In the genomic region with DNA sequence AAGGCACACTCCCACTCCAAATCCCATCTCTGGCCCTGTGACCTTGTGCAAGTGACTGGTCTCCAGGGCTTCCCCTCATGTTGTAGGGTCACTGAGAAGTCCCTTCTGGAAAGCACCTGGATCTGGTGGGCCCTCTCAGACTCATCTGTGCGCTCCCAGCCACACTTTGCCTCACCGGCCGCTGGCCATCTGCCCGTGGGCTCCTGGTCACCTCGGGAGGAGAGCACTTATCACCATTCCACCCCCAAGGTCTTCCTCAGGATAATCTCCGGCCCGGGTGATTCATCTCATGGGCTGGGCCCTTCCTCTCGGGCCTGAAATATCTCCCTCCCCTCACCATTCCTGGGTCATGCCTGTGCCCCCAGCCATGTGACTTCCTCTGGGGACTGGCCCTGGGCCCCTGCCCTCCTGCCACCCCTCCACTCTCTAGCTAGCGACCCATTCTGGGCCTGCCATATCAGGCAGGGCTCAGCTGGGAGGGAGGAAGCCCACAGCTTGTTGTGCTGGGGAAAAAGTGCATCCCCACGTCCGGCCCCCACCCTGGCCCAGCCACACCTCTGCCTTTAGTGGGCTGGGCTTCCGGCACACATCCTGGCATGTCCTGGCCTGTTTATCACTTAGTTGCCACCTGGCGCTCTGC, we compare ENCODE assay signal across 10 cellular contexts. TPM values are rescaled to one million over a fixed set of nuclear protein-coding genes. Genes with fewer than 3 reads are reported as not detected.
DNase-seq lines count a peak whose midpoint lies in the region; ATAC-seq and TF ChIP-seq lines count a peak whose summit lies in the region.
"Had no signal": no experiment of that assay in that cellular context is flagged by ENCODE, and none has a peak within 500 bp of the region (broad histone marks: within the 10 kb centered on the region; RNA-seq: fewer than 3 reads in every experiment).

No MANE protein-coding gene starts in this region.

- H3K27me3 ChIP-seq in aorta (ENCODE audit: control insufficient read depth in 1 of 2, insufficient read depth in 2 of 2, low read length in 1 of 2) = no peaks in the 10 kb centered on the region

- no peaks in the 10 kb centered on the region for H3K36me3 Mint-ChIP-seq in activated B cell treated with CpG ODN at 0.5 μM for 24 hours (ENCODE audit: low read depth)
- peaks cover 3% of the 10 kb centered on the region for H3K36me3 Mint-ChIP-seq in central memory CD8-positive, alpha-beta T cell (ENCODE audit: insufficient read depth)

- TF ChIP-seq CTCF in activated B cell treated with CpG ODN at 0.5 μM for 24 hours (IDR thresholded peaks at IDR 0.05) = no peak

- DNase-seq in activated CD4-positive, CD25-positive, alpha-beta regulatory T cell treated with anti-CD3 and anti-CD28 coated beads, Interleukin-2, amount 50 U/mL, for 72 hours = peak; percentile 45
- DNase-seq in activated B cell treated with CpG ODN at 0.5 μM for 24 hours (no peak), DMS53 treated with DMSO at 0.1 percent for 48 hours (lab: John Stamatoyannopoulos, UW; ENCODE audit: unreplicated experiment) (no peak), NCI-H2107 (lab: John Stamatoyannopoulos, UW) (no peak), aorta (no peak)
- no peak for DNase-seq in central memory CD8-positive, alpha-beta T cell (ENCODE audit: low spot score in 2 of 2)
- DNase-seq in stimulated activated naive CD4-positive, alpha-beta T cell treated with Interleukin-2 at 50 U/mL for 16 hours (lab: John Stamatoyannopoulos, UW) = peak; percentile 14
- DNase-seq: activated CD4-positive, CD25-positive, alpha-beta regulatory T cell had no signal

- H3K9me3 Mint-ChIP-seq in activated B cell treated with CpG ODN at 0.5 μM for 24 hours = no peaks in the 10 kb centered on the region
- H3K9me3 Mint-ChIP-seq in central memory CD8-positive, alpha-beta T cell = no peaks in the 10 kb centered on the region

- no peak overlapping the region for H3K4me3 Mint-ChIP-seq in activated B cell treated with CpG ODN at 0.5 μM for 24 hours
- peak overlapping the region; percentile 58 for H3K4me3 Mint-ChIP-seq in central memory CD8-positive, alpha-beta T cell

- H3K4me1 ChIP-seq in aorta (ENCODE audit: control insufficient read depth in 1 of 2, insufficient read depth in 2 of 2, low read length in 2 of 2) = no peaks in the 10 kb centered on the region

- POLR2A ChIA-PET in activated B cell treated with CpG ODN at 0.5 μM for 24 hours (lab: Charles Lee) = interaction anchor here (1.0 kb wide), 1 partner anchor 288 kb away, joined by 4 read pairs; a partner anchor contains a TSS

- peaks cover 6% of the 10 kb centered on the region for H3K27me3 Mint-ChIP-seq in activated B cell treated with CpG ODN at 0.5 μM for 24 hours
- H3K27me3 Mint-ChIP-seq in central memory CD8-positive, alpha-beta T cell = peaks cover 3% of the 10 kb centered on the region

- peak overlapping the region; percentile 46 for H3K27ac Mint-ChIP-seq in activated B cell treated with CpG ODN at 0.5 μM for 24 hours
- peak overlapping the region; percentile 70 for H3K27ac Mint-ChIP-seq in central memory CD8-positive, alpha-beta T cell (ENCODE audit: low read depth)

- WGBS in aorta, 2 donors = 62 to 66% methylated on average over 13 of the region's 13 CpGs

- no peak overlapping the region for H3K27ac ChIP-seq in aorta (ENCODE audit: low read depth in 1 of 2, low read length in 2 of 2)

- CTCF ChIA-PET in activated B cell treated with CpG ODN at 0.5 μM for 24 hours (lab: Charles Lee) = no interaction called here

- no peaks in the 10 kb centered on the region for H3K36me3 ChIP-seq in aorta (ENCODE audit: control insufficient read depth in 1 of 2, insufficient read depth in 2 of 2, low read length in 1 of 2)

- intact Hi-C loops in activated B cell treated with CpG ODN at 0.5 μM for 24 hours (cut with micrococcal nuclease) = no loop called here
- intact Hi-C loops in aorta (cut with DNase I) = loop anchor here (10.0 kb wide), 3 partner anchors 284 to 764 kb away; a partner anchor contains a TSS

- ATAC-seq in activated CD4-positive, CD25-positive, alpha-beta regulatory T cell treated with anti-CD3 and anti-CD28 coated beads, Interleukin-2, amount 50 U/mL, for 24 hours = no peak
- no peak for ATAC-seq in activated B cell treated with CpG ODN at 0.5 μM for 24 hours (ENCODE audit: low read depth)
- no peak for ATAC-seq in central memory CD8-positive, alpha-beta T cell (replicated peaks; ENCODE audit: extremely low read depth, poor library complexity, severe bottlenecking)
- no peak for ATAC-seq in aorta (ENCODE audit: low FRiP score)

- H3K4me1 Mint-ChIP-seq in activated B cell treated with CpG ODN at 0.5 μM for 24 hours = peaks cover 19% of the 10 kb centered on the region
- peaks cover 16% of the 10 kb centered on the region for H3K4me1 Mint-ChIP-seq in central memory CD8-positive, alpha-beta T cell

- no peaks in the 10 kb centered on the region for H3K9me3 ChIP-seq in aorta (ENCODE audit: control insufficient read depth, low read length)

- H3K4me3 ChIP-seq in aorta (ENCODE audit: low read length in 2 of 2) = no peak overlapping the region

RNA-seq across cellular contexts. Expression of a gene that starts 10.6 kb away (rescaled TPM):
- total RNA-seq in activated B cell treated with CpG ODN at 0.5 μM for 24 hours (not detected in 2 replicates), aorta (not detected)
- not detected for polyA plus RNA-seq in aorta
- total RNA-seq: pulmonary artery endothelial cell had no signal

Comparison
In these comparisons a context has a peak if more than half of its experiments do, and no peak if none do; other contexts are left out.
1. DNase-seq: peak in activated CD4-positive, CD25-positive, alpha-beta regulatory T cell treated with anti-CD3 and anti-CD28 coated beads, Interleukin-2, amount 50 U/mL, for 72 hours (single experiment) and stimulated activated naive CD4-positive, alpha-beta T cell treated with Interleukin-2 at 50 U/mL for 16 hours (single experiment); none in activated B cell treated with CpG ODN at 0.5 μM for 24 hours (single experiment), central memory CD8-positive, alpha-beta T cell (0 of 2), DMS53 treated with DMSO at 0.1 percent for 48 hours (single experiment), NCI-H2107 (single experiment) and aorta (0 of 2).